2 cellular contexts compared by ENCODE assay signal in genomic region chr11:8329961-8330361, GRCh38.
TF ChIP-seq lines count a peak whose summit lies in the region.

No MANE protein-coding gene starts in this region.

TF ChIP-seq in SK-N-SH, 30 proteins besides CTCF, POLR2A, EP300 and RAD21 (continued from another document):
- no peak for TF ChIP-seq SMC3 (IDR thresholded peaks at IDR 0.05; ENCODE audit: low read depth, low read length)
- TF ChIP-seq RFX5 (IDR thresholded peaks at IDR 0.05; ENCODE audit: low read length) = no peak
- no peak for TF ChIP-seq RCOR1 (IDR thresholded peaks at IDR 0.05; ENCODE audit: low read length)
- no peak for TF ChIP-seq SIN3A (IDR thresholded peaks at IDR 0.05; ENCODE audit: borderline replicate concordance, low read depth, low read length)
- TF ChIP-seq PBX3 (IDR thresholded peaks at IDR 0.05) = no peak
- no peak for TF ChIP-seq FOXM1 (IDR thresholded peaks at IDR 0.05; ENCODE audit: low read depth)
- TF ChIP-seq RXRA (IDR thresholded peaks at IDR 0.05; ENCODE audit: borderline replicate concordance, low read depth) = no peak
- TF ChIP-seq ELF1 (IDR thresholded peaks at IDR 0.05) = no peak
- TF ChIP-seq TCF12 (IDR thresholded peaks at IDR 0.05) = no peak
- TF ChIP-seq MEF2A (IDR thresholded peaks at IDR 0.05; ENCODE audit: borderline replicate concordance, low read depth) = no peak
- no peak for TF ChIP-seq TAF1 (IDR thresholded peaks at IDR 0.05; ENCODE audit: borderline replicate concordance, low read depth, low read length)
- no peak for TF ChIP-seq REST (IDR thresholded peaks at IDR 0.05; ENCODE audit: low read depth, low read length)
TF ChIP-seq in SK-N-SH: peak in this region for 0.

TF ChIP-seq in SK-N-SH treated with all-trans-retinoic acid at 6 μM for 48 hours, 23 proteins besides CTCF, POLR2A, EP300 and RAD21 (continued from another document):
- no peak for TF ChIP-seq RARB (CRISPR knock-in tag; IDR thresholded peaks at IDR 0.05)
- no peak for TF ChIP-seq ESRRG (CRISPR knock-in tag; IDR thresholded peaks at IDR 0.05)
- no peak for TF ChIP-seq ZNF8 (CRISPR knock-in tag; IDR thresholded peaks at IDR 0.05)
- TF ChIP-seq BACH2 (CRISPR knock-in tag; IDR thresholded peaks at IDR 0.05; ENCODE audit: borderline replicate concordance) = no peak
- TF ChIP-seq TSHZ2 (CRISPR knock-in tag; IDR thresholded peaks at IDR 0.05) = no peak
- no peak for TF ChIP-seq ZNF565 (CRISPR knock-in tag; conservative IDR thresholded peaks at IDR 0.05; ENCODE audit: low read depth)
